22 cellular contexts compared by ENCODE assay signal in the genomic region with DNA sequence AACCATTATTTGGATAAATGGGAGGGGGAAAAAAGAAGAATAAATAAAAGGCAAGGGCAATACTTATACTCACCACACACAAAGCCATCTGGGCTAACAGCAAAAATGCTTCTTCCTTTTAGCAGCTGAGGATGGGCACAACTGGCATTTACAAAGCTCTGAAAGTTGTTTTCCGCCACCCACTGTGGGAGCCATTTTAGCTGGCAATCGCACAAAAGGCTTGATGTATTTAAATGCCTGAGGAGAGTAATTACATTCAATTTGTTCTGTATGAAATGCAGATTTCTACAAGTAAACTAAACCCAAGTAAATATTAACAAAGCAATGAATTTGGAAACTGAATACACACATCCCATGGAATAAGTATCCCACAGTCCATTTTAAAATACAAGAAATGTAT. TPM values are rescaled to one million over a fixed set of nuclear protein-coding genes. Genes with fewer than 3 reads are reported as not detected.
DNase-seq lines count a peak whose midpoint lies in the region; ATAC-seq lines count a peak whose summit lies in the region.
"Had no signal": no experiment of that assay in that cellular context is flagged by ENCODE, and none has a peak within 500 bp of the region (broad histone marks: within the 10 kb centered on the region; RNA-seq: fewer than 3 reads in every experiment).

No MANE protein-coding gene starts in this region.

- DNase-seq in COR-L47 (lab: John Stamatoyannopoulos, UW) (peak; percentile 91), NCI-H146 (lab: John Stamatoyannopoulos, UW) (peak; percentile 96), NCI-H774 (lab: John Stamatoyannopoulos, UW) (peak; percentile 78), iPS DF 4.7 (ENCODE audit: extremely low read depth, low spot score) (peak; percentile 30), HT-29 (ENCODE audit: low spot score) (no peak), HK-2 (ENCODE audit: unreplicated experiment) (no peak)
- DNase-seq: activated CD8-positive, alpha-beta T cell treated with anti-CD3 and anti-CD28 coated beads, Interleukin-2, amount 10 ng/mL, durations not matched to agents 7 days and 5 days; adrenal gland; HCEC 1CT; left colon; MG63; NCI-H2107; NCI-H526 treated with DMSO at 0.1 percent for 48 hours; OCI-M1; ovary; right cardiac atrium; Right ventricle myocardium superior; stimulated activated CD4-positive, alpha-beta T cell treated with anti-CD3 and anti-CD28 coated beads, Interleukin-15, amount 100 ng/mL, for 24 hours; stimulated activated CD8-positive, alpha-beta memory T cell treated with anti-CD3 and anti-CD28 coated beads, Interleukin-4, amount 100 ng/mL, for 48 hours; upper lobe of right lung had no signal

- ATAC-seq in GM18858 (IDR thresholded peaks at IDR 0.05; ENCODE audit: unreplicated experiment) (no peak), GM19452 (IDR thresholded peaks at IDR 0.05; ENCODE audit: unreplicated experiment) (no peak)
- ATAC-seq: activated CD8-positive, alpha-beta T cell treated with anti-CD3 and anti-CD28 coated beads, Interleukin-2, amount 10 ng/mL, durations not matched to agents 7 days and 5 days; left colon; right cardiac atrium; upper lobe of right lung had no signal

RNA-seq across cellular contexts. Expression of gene LRIG3, which starts 37.5 kb away (rescaled TPM):
- total RNA-seq in HT-29 (2014; rRNA removed; shearing (Covaris generic)), result 9.8 and 10.7 TPM in 2 replicates
- total RNA-seq: activated CD8-positive, alpha-beta T cell treated with anti-CD3 and anti-CD28 coated beads, Interleukin-2, amount 10 ng/mL, durations not matched to agents 7 days and 5 days had no signal

Comparison
In these comparisons a context has a peak if more than half of its experiments do, and no peak if none do; other contexts are left out.
1. DNase-seq: peak in COR-L47 (single experiment), NCI-H146 (single experiment), NCI-H774 (single experiment) and iPS DF 4.7 (single experiment); none in HT-29 (single experiment) and HK-2 (single experiment).